In genomic region chr1:160830321-160831153, GRCh38 we compare ENCODE assay signal across 9 cellular contexts. TPM values are rescaled to one million over a fixed set of nuclear protein-coding genes. Genes with fewer than 3 reads are reported as not detected.
DNase-seq lines count a peak whose midpoint lies in the region; ATAC-seq, FAIRE-seq and TF ChIP-seq lines count a peak whose summit lies in the region.
"Had no signal": no experiment of that assay in that cellular context is flagged by ENCODE, and none has a peak within 500 bp of the region (broad histone marks: within the 10 kb centered on the region; RNA-seq: fewer than 3 reads in every experiment).

No MANE protein-coding gene starts in this region.

- H3K4me2 ChIP-seq in Loucy (ENCODE audit: low read depth, low read length, poor library complexity, severe bottlenecking) (no peak overlapping the region), HepG2 (ENCODE audit: low read depth, low read length) (no peak overlapping the region)

- no peak for TF ChIP-seq POLR2A in HepG2 (IDR thresholded peaks at IDR 0.05; ENCODE audit: insufficient read depth in 1 of 2, low read depth in 2 of 2, low read length in 2 of 2)

- H3K79me2 ChIP-seq in Loucy (ENCODE audit: insufficient read depth, low read length) (peaks cover under 1% of the 10 kb centered on the region; the same call in 1 of the 2 replicates), HepG2 (ENCODE audit: insufficient read depth, low read length) (no peaks in the 10 kb centered on the region)

- peaks cover 69% of the 10 kb centered on the region; the same call in 1 of the 2 replicates for H3K36me3 ChIP-seq in Loucy (ENCODE audit: insufficient read depth, low read length)
- H3K36me3 ChIP-seq in brain microvascular endothelial cell (replicated peaks), result no peaks in the 10 kb centered on the region
- no peaks in the 10 kb centered on the region for H3K36me3 ChIP-seq in HepG2 (replicated peaks in 1 of 2; ENCODE audit: control insufficient read depth in 1 of 2, insufficient read depth in 2 of 2, low read length in 2 of 2)

- no peaks in the 10 kb centered on the region for H3F3A ChIP-seq in Loucy (ENCODE audit: low read depth)

- POLR2A ChIA-PET in HepG2 (lab: Yijun Ruan, JAX), result no interaction called here

- intact Hi-C loops in HepG2 (cut with micrococcal nuclease; ENCODE audit: unreplicated experiment), result loop anchor here (1.0 kb wide), 1 partner anchor 103 kb away; no protein-coding TSS in a partner anchor

- H3K4me1 ChIP-seq in Loucy (ENCODE audit: insufficient read depth, low read length, poor library complexity, severe bottlenecking) (peaks cover 5% of the 10 kb centered on the region), HepG2 (ENCODE audit: insufficient read depth, low read length) (no peaks in the 10 kb centered on the region)

- H2AFZ ChIP-seq in Loucy (ENCODE audit: low read length) (no peak overlapping the region), HepG2 (ENCODE audit: low read length) (no peak overlapping the region)

- CTCF ChIA-PET in HepG2 (lab: Yijun Ruan, JAX; ENCODE audit: low intra/inter-chr PET ratio, low total read pairs), result interaction anchor here (1.4 to 3.0 kb wide), 2 partner anchors 104 to 155 kb away, joined by 6 to 19 read pairs; no protein-coding TSS in a partner anchor

- 38% methylated on average over 8 of the region's 8 CpGs for WGBS in HepG2 (ENCODE audit: low lambda C conversion rate)

- FAIRE-seq in HepG2 (lab: Jason Lieb, UNC), result peak; percentile 58
- FAIRE-seq: islet of Langerhans had no signal

- in situ Hi-C loops in brain microvascular endothelial cell (cut with HindIII; ENCODE audit: low pct_ligation_motif_present, low sequenced_read_pairs), result no loop called here
- in situ Hi-C loops in HepG2 (cut with HindIII; ENCODE audit: extremely low pct_ligation_motif_present, low pct_unique_long_range_greater_than_20kb), result loop anchor here (10.0 kb wide), 1 partner anchor 54 kb away; the partner anchor contains the start of gene ITLN1

- no peaks in the 10 kb centered on the region for H4K20me1 ChIP-seq in Loucy (ENCODE audit: insufficient read depth, low read length, poor library complexity, severe bottlenecking)
- H4K20me1 ChIP-seq in HepG2 (ENCODE audit: insufficient read depth, low read length), result no peaks in the 10 kb centered on the region

- TF ChIP-seq EP300 in HepG2 (IDR thresholded peaks at IDR 0.05; ENCODE audit: low read depth in 2 of 2, low read length in 2 of 2), result no peak
- TF ChIP-seq EP300 in HepG2 (CRISPR knock-in tag; IDR thresholded peaks at IDR 0.05; ENCODE audit: borderline replicate concordance), result no peak

- peak; percentile 3 for DNase-seq in NCI-H146 (lab: John Stamatoyannopoulos, UW)
- DNase-seq in NCI-H146 treated with DMSO at 0.1 percent for 48 hours (lab: John Stamatoyannopoulos, UW; ENCODE audit: unreplicated experiment), result no peak
- peak; percentile 22 for DNase-seq in brain microvascular endothelial cell
- peak; percentile 40 for DNase-seq in HepG2 (ENCODE audit: low spot score)
- peak; percentile 37 to 64 for DNase-seq in stimulated activated CD8-positive, alpha-beta memory T cell treated with anti-CD3 and anti-CD28 coated beads, Interleukin-15, amount 100 ng/mL, for 4 hours (ENCODE audit: low read depth in 2 of 2)

- H3K9me2 ChIP-seq in Loucy (replicated peaks; ENCODE audit: low read depth, low read length), result no peaks in the 10 kb centered on the region

- BruUV-seq in HepG2 (replicated peaks; lab: Mats Ljungman, UMichigan), result no TSS peak

- peak; percentile 83 for TF ChIP-seq CTCF in Loucy (conservative IDR thresholded peaks at IDR 0.05; ENCODE audit: low read length)
- TF ChIP-seq CTCF in VCaP (conservative IDR thresholded peaks at IDR 0.05), result peak; percentile 88
- peak; percentile 79 for TF ChIP-seq CTCF in brain microvascular endothelial cell (IDR thresholded peaks at IDR 0.05; ENCODE audit: low read depth, low read length, missing control alignments)
- peak; percentile 63 for TF ChIP-seq CTCF in HepG2 (CRISPR knock-in tag; IDR thresholded peaks at IDR 0.05)

- H3K9me3 ChIP-seq in Loucy (ENCODE audit: insufficient read depth, low read depth, low read length) (no peaks in the 10 kb centered on the region), HepG2 (ENCODE audit: low read length) (no peaks in the 10 kb centered on the region)

- H3K4me3 ChIP-seq in Loucy (ENCODE audit: low read length, poor library complexity, severe bottlenecking), result no peak overlapping the region
- H3K4me3 ChIP-seq in brain microvascular endothelial cell (ENCODE audit: low read depth, low read length), result no peak overlapping the region
- H3K4me3 ChIP-seq in HepG2 (replicated peaks in 1 of 3; ENCODE audit: insufficient read depth in 1 of 3, low read depth in 2 of 3, low read length in 3 of 3), result no peak overlapping the region

- ATAC-seq in HepG2 (peak; percentile 93), GM21367 (IDR thresholded peaks at IDR 0.05; ENCODE audit: unreplicated experiment) (no peak)

- H3K27ac ChIP-seq in VCaP (no peak overlapping the region), brain microvascular endothelial cell (no peak overlapping the region), HepG2 (ENCODE audit: extremely low read length, insufficient read depth, low read length) (no peak overlapping the region)

- H3K27me3 ChIP-seq in Loucy (ENCODE audit: insufficient read depth, low read length, poor library complexity, severe bottlenecking) (no peaks in the 10 kb centered on the region), brain microvascular endothelial cell (replicated peaks) (no peaks in the 10 kb centered on the region), HepG2 (ENCODE audit: control insufficient read depth in 1 of 2, insufficient read depth in 2 of 2, low read length in 2 of 2) (no peaks in the 10 kb centered on the region)

- peak; percentile 34; the same call in 1 of the 2 replicates for TF ChIP-seq RAD21 in HepG2 (CRISPR knock-in tag; IDR thresholded peaks at IDR 0.05)

- H3K9ac ChIP-seq in Loucy (ENCODE audit: low read depth, low read length, poor library complexity, severe bottlenecking) (no peak overlapping the region), HepG2 (ENCODE audit: insufficient read depth, low read depth, low read length) (no peak overlapping the region)

RNA-seq across cellular contexts. Expression of gene CD244, which starts 32.1 kb away (rescaled TPM):
- total RNA-seq in HepG2 (2016; rRNA removed; fragmentation: Illumina TruSeq; extraction: Trizol), result 0.09 TPM in 1 of 2 replicates, not detected in the other
- not detected in 2 replicates for total RNA-seq in HepG2 (2016; cell fraction: cytosol; rRNA removed; fragmentation: Illumina TruSeq; extraction: Trizol; ENCODE audit: low read depth)
- total RNA-seq in HepG2 (2016; cell fraction: insoluble cytoplasmic fraction; rRNA removed; fragmentation: Illumina TruSeq; extraction: Trizol), result 0.11 TPM in 1 of 2 replicates, not detected in the other
- total RNA-seq in HepG2 (2016; cell fraction: membrane; rRNA removed; fragmentation: Illumina TruSeq; extraction: Trizol), result 0.10 TPM in 1 of 2 replicates, not detected in the other
- total RNA-seq in HepG2 (2016; cell fraction: nucleus; rRNA removed; fragmentation: Illumina TruSeq; extraction: Trizol), result 0.28 TPM in 1 of 2 replicates, not detected in the other
- polyA plus RNA-seq in HepG2 (2011; rRNA removed), result not detected in 2 replicates
- 0.04 TPM in 1 of 2 replicates, not detected in the other for polyA plus RNA-seq in HepG2 (2011; cell fraction: cytosol; rRNA removed)
- not detected in 2 replicates for polyA plus RNA-seq in HepG2 (2011; cell fraction: nucleus; rRNA removed)
- not detected in 2 replicates for polyA plus RNA-seq in HepG2 (2012)
- polyA plus RNA-seq in HepG2 (2016; cell fraction: cytosol; fragmentation: Illumina TruSeq; extraction: Trizol; ENCODE audit: low read depth), result not detected in 2 replicates
- polyA plus RNA-seq in HepG2 (2016; cell fraction: insoluble cytoplasmic fraction; fragmentation: Illumina TruSeq; extraction: Trizol; ENCODE audit: low read depth), result not detected in 2 replicates
- 0.07 TPM in 2 replicates for polyA plus RNA-seq in HepG2 (2016; cell fraction: membrane; fragmentation: Illumina TruSeq; extraction: Trizol; ENCODE audit: low read depth)
- 0.19 TPM in 1 of 2 replicates, not detected in the other for polyA plus RNA-seq in HepG2 (2016; cell fraction: nucleus; fragmentation: Illumina TruSeq; extraction: Trizol; ENCODE audit: insufficient read depth, low read depth)
- polyA minus RNA-seq in HepG2 (2011; rRNA and poly(A)+ RNA removed; ENCODE audit: low replicate concordance), result not detected in 2 replicates
- polyA minus RNA-seq in HepG2 (2011; cell fraction: cytosol; rRNA and poly(A)+ RNA removed), result not detected in 2 replicates
- polyA minus RNA-seq in HepG2 (2011; cell fraction: nucleus; rRNA and poly(A)+ RNA removed), result not detected in 2 replicates

RNA-seq across cellular contexts. Expression of gene LY9, which starts 34.6 kb away (rescaled TPM):
- total RNA-seq in HepG2 (2016; rRNA removed; fragmentation: Illumina TruSeq; extraction: Trizol), result not detected in 2 replicates
- not detected in 2 replicates for total RNA-seq in HepG2 (2016; cell fraction: cytosol; rRNA removed; fragmentation: Illumina TruSeq; extraction: Trizol; ENCODE audit: low read depth)
- not detected in 2 replicates for total RNA-seq in HepG2 (2016; cell fraction: insoluble cytoplasmic fraction; rRNA removed; fragmentation: Illumina TruSeq; extraction: Trizol)
- not detected in 2 replicates for total RNA-seq in HepG2 (2016; cell fraction: membrane; rRNA removed; fragmentation: Illumina TruSeq; extraction: Trizol)
- total RNA-seq in HepG2 (2016; cell fraction: nucleus; rRNA removed; fragmentation: Illumina TruSeq; extraction: Trizol), result not detected in 2 replicates
- polyA plus RNA-seq in HepG2 (2011; rRNA removed), result not detected in 2 replicates
- not detected in 2 replicates for polyA plus RNA-seq in HepG2 (2011; cell fraction: cytosol; rRNA removed)
- polyA plus RNA-seq in HepG2 (2011; cell fraction: nucleus; rRNA removed), result not detected in 2 replicates
- polyA plus RNA-seq in HepG2 (2012), result not detected in 2 replicates
- not detected in 2 replicates for polyA plus RNA-seq in HepG2 (2016; cell fraction: cytosol; fragmentation: Illumina TruSeq; extraction: Trizol; ENCODE audit: low read depth)
- polyA plus RNA-seq in HepG2 (2016; cell fraction: insoluble cytoplasmic fraction; fragmentation: Illumina TruSeq; extraction: Trizol; ENCODE audit: low read depth), result not detected in 2 replicates
- polyA plus RNA-seq in HepG2 (2016; cell fraction: membrane; fragmentation: Illumina TruSeq; extraction: Trizol; ENCODE audit: low read depth), result not detected in 2 replicates
- not detected in 2 replicates for polyA plus RNA-seq in HepG2 (2016; cell fraction: nucleus; fragmentation: Illumina TruSeq; extraction: Trizol; ENCODE audit: insufficient read depth, low read depth)
- polyA minus RNA-seq in HepG2 (2011; rRNA and poly(A)+ RNA removed; ENCODE audit: low replicate concordance), result 0.07 TPM in 1 of 2 replicates, not detected in the other
- not detected in 2 replicates for polyA minus RNA-seq in HepG2 (2011; cell fraction: cytosol; rRNA and poly(A)+ RNA removed)
- not detected in 2 replicates for polyA minus RNA-seq in HepG2 (2011; cell fraction: nucleus; rRNA and poly(A)+ RNA removed)

RNA-seq across cellular contexts. Expression of gene ITLN1, which starts 54.4 kb away (rescaled TPM):
- total RNA-seq in HepG2 (2016; rRNA removed; fragmentation: Illumina TruSeq; extraction: Trizol), result not detected in 2 replicates
- not detected in 2 replicates for total RNA-seq in HepG2 (2016; cell fraction: cytosol; rRNA removed; fragmentation: Illumina TruSeq; extraction: Trizol; ENCODE audit: low read depth)
- total RNA-seq in HepG2 (2016; cell fraction: insoluble cytoplasmic fraction; rRNA removed; fragmentation: Illumina TruSeq; extraction: Trizol), result not detected in 2 replicates
- not detected in 2 replicates for total RNA-seq in HepG2 (2016; cell fraction: membrane; rRNA removed; fragmentation: Illumina TruSeq; extraction: Trizol)
- not detected in 2 replicates for total RNA-seq in HepG2 (2016; cell fraction: nucleus; rRNA removed; fragmentation: Illumina TruSeq; extraction: Trizol)
- polyA plus RNA-seq in HepG2 (2011; rRNA removed), result not detected in 2 replicates
- not detected in 2 replicates for polyA plus RNA-seq in HepG2 (2011; cell fraction: cytosol; rRNA removed)
- polyA plus RNA-seq in HepG2 (2011; cell fraction: nucleus; rRNA removed), result not detected in 2 replicates
- not detected in 2 replicates for polyA plus RNA-seq in HepG2 (2012)
- not detected in 2 replicates for polyA plus RNA-seq in HepG2 (2016; cell fraction: cytosol; fragmentation: Illumina TruSeq; extraction: Trizol; ENCODE audit: low read depth)
- polyA plus RNA-seq in HepG2 (2016; cell fraction: insoluble cytoplasmic fraction; fragmentation: Illumina TruSeq; extraction: Trizol; ENCODE audit: low read depth), result not detected in 2 replicates
- not detected in 2 replicates for polyA plus RNA-seq in HepG2 (2016; cell fraction: membrane; fragmentation: Illumina TruSeq; extraction: Trizol; ENCODE audit: low read depth)
- polyA plus RNA-seq in HepG2 (2016; cell fraction: nucleus; fragmentation: Illumina TruSeq; extraction: Trizol; ENCODE audit: insufficient read depth, low read depth), result not detected in 2 replicates
- polyA minus RNA-seq in HepG2 (2011; rRNA and poly(A)+ RNA removed; ENCODE audit: low replicate concordance), result not detected in 2 replicates
- polyA minus RNA-seq in HepG2 (2011; cell fraction: cytosol; rRNA and poly(A)+ RNA removed), result not detected in 2 replicates
- not detected in 2 replicates for polyA minus RNA-seq in HepG2 (2011; cell fraction: nucleus; rRNA and poly(A)+ RNA removed)
